ENCODE assay signal across 9 cellular contexts in the genomic region with DNA sequence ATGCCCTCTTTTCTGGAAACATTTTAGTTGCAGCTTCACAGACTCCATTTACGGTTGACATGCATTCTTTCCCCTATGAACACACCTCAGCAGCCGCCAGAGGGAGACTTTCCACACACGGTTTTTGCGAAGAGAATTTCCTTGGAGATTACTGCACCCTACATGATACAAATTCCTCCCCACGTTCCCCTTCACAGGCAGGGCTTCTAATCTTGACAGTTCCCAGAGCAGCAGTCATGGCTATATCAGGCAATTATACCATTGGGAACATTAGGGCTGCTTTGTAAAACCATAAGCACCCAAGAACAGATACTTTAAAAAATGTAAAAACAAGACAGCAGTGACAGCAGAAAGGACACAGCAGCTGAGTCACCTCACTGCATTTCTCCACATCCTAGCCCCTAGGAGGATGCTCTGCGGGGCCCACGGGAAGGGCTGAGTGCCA.
DNase-seq lines count a peak whose midpoint lies in the region; ATAC-seq and TF ChIP-seq lines count a peak whose summit lies in the region.
"Had no signal": no experiment of that assay in that cellular context is flagged by ENCODE, and none has a peak within 500 bp of the region (broad histone marks: within the 10 kb centered on the region; RNA-seq: fewer than 3 reads in every experiment).

No MANE protein-coding gene starts in this region.

- POLR2A ChIA-PET in AG04450 (lab: Yijun Ruan, JAX): no interaction called here

- H3K4me3 ChIP-seq in AG04450 (ENCODE audit: low read depth, low read length) (no peak overlapping the region), astrocyte of the cerebellum (ENCODE audit: low read depth, low read length) (no peak overlapping the region)

- no peaks in the 10 kb centered on the region for H3K9me3 ChIP-seq in AG04450 (ENCODE audit: control insufficient read depth, insufficient read depth, low read length)

- ATAC-seq in GM18873 (IDR thresholded peaks at IDR 0.05; ENCODE audit: low FRiP score, unreplicated experiment) (no peak), GM19351 (IDR thresholded peaks at IDR 0.05; ENCODE audit: unreplicated experiment) (no peak)
- ATAC-seq: naive thymus-derived CD8-positive, alpha-beta T cell had no signal

- CTCF ChIA-PET in AG04450 (lab: Charles Lee): interaction anchor here (0.7 to 6.3 kb wide), 21 partner anchors 11 to 298 kb away, joined by 3 to 71 read pairs (median 4); no protein-coding TSS in a partner anchor

- no peaks in the 10 kb centered on the region for H3K27me3 ChIP-seq in AG04450 (ENCODE audit: control insufficient read depth, insufficient read depth, low read length)

- in situ Hi-C loops in astrocyte of the cerebellum (cut with HindIII; ENCODE audit: low sequenced_read_pairs): no loop called here

- TF ChIP-seq CTCF in AG04450 (IDR thresholded peaks at IDR 0.05; ENCODE audit: low read depth, low read length): peak; percentile 91
- peak; percentile 62 for TF ChIP-seq CTCF in GM10266 (IDR thresholded peaks at IDR 0.05; ENCODE audit: control insufficient read depth, insufficient read depth, low read depth, missing control alignments)
- TF ChIP-seq CTCF in astrocyte of the cerebellum (IDR thresholded peaks at IDR 0.05; ENCODE audit: low read depth, low read length, missing control alignments): peak; percentile 86

- DNase-seq in AG04450 (ENCODE audit: low read depth, low spot score) (peak; percentile 42), GM10266 (ENCODE audit: extremely low spot score) (peak; percentile 27), NCI-H526 treated with DMSO at 0.1 percent for 48 hours (lab: John Stamatoyannopoulos, UW) (peak; percentile 23), astrocyte of the cerebellum (ENCODE audit: low read depth) (peak; percentile 51), iPS DF 19.7 (ENCODE audit: low read depth, low spot score) (peak; percentile 35), smooth muscle cell of the brain vasculature (ENCODE audit: low read depth, low spot score) (peak; percentile 29)

- H3K27ac ChIP-seq in AG04450 (ENCODE audit: low read depth, low read length): peak overlapping the region; percentile 2
